9 cellular contexts compared by ENCODE assay signal in the genomic region with DNA sequence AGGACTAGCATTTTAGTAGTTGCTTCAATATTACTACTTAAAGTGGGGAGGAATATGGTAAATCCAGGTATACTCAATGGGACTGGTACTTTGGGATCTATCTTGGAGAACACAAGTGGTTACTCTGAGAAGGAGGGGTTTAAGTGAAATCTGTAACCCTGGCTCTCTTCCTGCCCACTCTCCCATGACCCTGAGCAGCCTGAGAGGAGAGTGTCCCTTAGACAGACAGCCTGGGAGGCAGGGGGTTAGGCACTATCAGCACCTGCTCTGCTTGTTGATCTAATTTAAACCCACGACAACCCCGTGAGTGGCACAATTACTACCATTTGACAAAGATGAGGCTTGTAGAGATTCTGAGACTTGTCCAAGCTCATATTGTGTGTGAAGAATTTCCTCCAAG.
"Had no signal": no experiment of that assay in that cellular context is flagged by ENCODE, and none has a peak within 500 bp of the region (broad histone marks: within the 10 kb centered on the region; RNA-seq: fewer than 3 reads in every experiment).

No MANE protein-coding gene starts in this region.

- H3K4me3 Mint-ChIP-seq: HFFc6 had no signal

- H3K36me3 ChIP-seq: HAP-1 had no signal

- H3K27ac ChIP-seq: GM23248, HL-60 had no signal

- ATAC-seq: HCT116, HepG2, K562 had no signal

- H3K9me3 ChIP-seq: HAP-1 had no signal

- DNase-seq: GM23248, GOT3, H7, HFFc6 had no signal

- H3K4me3 ChIP-seq: GM23248, HAP-1, K562 had no signal

- H3K9me3 Mint-ChIP-seq: HFFc6 had no signal

- H3K27ac Mint-ChIP-seq: HFFc6 had no signal

- H3K4me1 ChIP-seq: HAP-1 had no signal
